ENCODE assay signal across 8 cellular contexts in genomic region chr13:75761373-75761772, GRCh38.
DNase-seq lines count a peak whose midpoint lies in the region; ATAC-seq and TF ChIP-seq lines count a peak whose summit lies in the region.

No MANE protein-coding gene starts in this region.

- peak overlapping the region; percentile 29 for H3K4me3 ChIP-seq in choroid plexus epithelial cell (ENCODE audit: low read depth, low read length)
- H3K4me3 ChIP-seq in parathyroid adenoma (ENCODE audit: low read depth, low read length), result no peak overlapping the region

- DNase-seq in GM13977 (ENCODE audit: low spot score), result peak; percentile 18
- peak; percentile 49 for DNase-seq in choroid plexus epithelial cell (ENCODE audit: low read depth)
- DNase-seq in NCI-H510A treated with DMSO at 0.1 percent for 48 hours (lab: John Stamatoyannopoulos, UW), result no peak
- DNase-seq in OCI-M2 (lab: John Stamatoyannopoulos, UW; ENCODE audit: unreplicated experiment), result no peak

- no peak for TF ChIP-seq CTCF in GM13977 (IDR thresholded peaks at IDR 0.05; ENCODE audit: extremely low read depth, insufficient read depth, missing control alignments)
- TF ChIP-seq CTCF in choroid plexus epithelial cell (conservative IDR thresholded peaks at IDR 0.05; ENCODE audit: low read depth, low read length), result no peak
- no peak for TF ChIP-seq CTCF in parathyroid adenoma (IDR thresholded peaks at IDR 0.05)

- no peaks in the 10 kb centered on the region for H3K36me3 ChIP-seq in parathyroid adenoma (ENCODE audit: control insufficient read depth, insufficient read depth, low read length)

- H3K4me1 ChIP-seq in parathyroid adenoma, result peaks cover 6% of the 10 kb centered on the region

- no peak overlapping the region for H3K4me2 ChIP-seq in parathyroid adenoma (ENCODE audit: low read length)

- H3K27ac ChIP-seq in parathyroid adenoma, result no peak overlapping the region

- ATAC-seq in HG03432 (IDR thresholded peaks at IDR 0.05; ENCODE audit: unreplicated experiment) (peak; percentile 39), HG03108 (IDR thresholded peaks at IDR 0.05; ENCODE audit: unreplicated experiment) (no peak), HG02642 (IDR thresholded peaks at IDR 0.05; ENCODE audit: poor library complexity, unreplicated experiment) (no peak)

- peak overlapping the region; percentile 52 for H2AFZ ChIP-seq in parathyroid adenoma

- H3K79me2 ChIP-seq in parathyroid adenoma, result no peaks in the 10 kb centered on the region

- in situ Hi-C loops in GM13977 (cut with MboI; ENCODE audit: low pct_unique_long_range_greater_than_20kb, low sequenced_read_pairs, unreplicated experiment), result no loop called here

- no peak overlapping the region for H3K9ac ChIP-seq in parathyroid adenoma

- no peaks in the 10 kb centered on the region for H3K27me3 ChIP-seq in parathyroid adenoma (ENCODE audit: control insufficient read depth, insufficient read depth, low read length)

- no peaks in the 10 kb centered on the region for H3K9me3 ChIP-seq in parathyroid adenoma (ENCODE audit: control insufficient read depth, low read length)

Comparison
In these comparisons a context has a peak if more than half of its experiments do, and no peak if none do; other contexts are left out.
1. DNase-seq: peak in GM13977 (single experiment) and choroid plexus epithelial cell (single experiment); none in NCI-H510A treated with DMSO at 0.1 percent for 48 hours (single experiment) and OCI-M2 (single experiment).